Comparison of ENCODE assay signal across 11 cellular contexts in the genomic region with DNA sequence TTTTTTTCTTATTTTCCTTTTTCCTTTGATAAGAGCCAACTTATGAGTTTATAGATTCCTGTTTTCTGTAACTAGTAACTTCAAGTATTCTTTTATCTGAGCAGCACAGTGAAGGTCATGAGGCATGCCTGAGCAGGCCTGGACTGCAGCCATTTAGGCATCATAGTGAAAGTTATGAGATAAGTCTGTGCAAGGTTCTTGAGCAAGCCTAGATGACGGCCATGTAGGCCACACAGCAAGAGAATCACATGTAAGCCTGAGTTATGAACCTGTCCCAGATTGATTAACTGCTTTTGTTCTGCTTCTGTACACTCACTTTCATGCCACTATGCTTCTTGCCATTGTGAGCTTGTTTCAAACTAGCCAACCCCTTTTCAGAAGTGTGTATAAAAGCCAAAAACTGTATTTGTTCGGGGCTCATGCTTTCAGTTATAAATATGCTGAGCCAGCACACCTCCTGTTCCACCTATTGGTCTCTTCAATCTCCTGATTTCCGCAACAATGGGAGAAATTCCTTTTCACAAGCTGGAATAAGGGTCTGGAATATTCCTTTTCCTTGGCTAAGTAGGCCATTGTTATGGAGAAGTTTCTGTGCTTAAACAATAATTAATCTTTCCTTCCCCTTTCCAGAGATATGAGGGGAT.
DNase-seq lines count a peak whose midpoint lies in the region; ATAC-seq, FAIRE-seq and TF ChIP-seq lines count a peak whose summit lies in the region.
"Had no signal": no experiment of that assay in that cellular context is flagged by ENCODE, and none has a peak within 500 bp of the region (broad histone marks: within the 10 kb centered on the region; RNA-seq: fewer than 3 reads in every experiment).

No MANE protein-coding gene starts in this region.

- H3K4me3 Mint-ChIP-seq in stimulated activated naive CD8-positive, alpha-beta T cell treated with anti-CD3 and anti-CD28 coated beads, Interleukin-15, amount 100 ng/mL, for 72 hours, result no peak overlapping the region
- no peak overlapping the region for H3K4me3 Mint-ChIP-seq in activated T-cell treated with anti-CD3 and anti-CD28 coated beads, Interleukin-2, amount 50 U/mL, for 24 hours

- no peaks in the 10 kb centered on the region for H3K4me1 Mint-ChIP-seq in stimulated activated naive CD8-positive, alpha-beta T cell treated with anti-CD3 and anti-CD28 coated beads, Interleukin-15, amount 100 ng/mL, for 72 hours
- H3K4me1 Mint-ChIP-seq in activated T-cell treated with anti-CD3 and anti-CD28 coated beads, Interleukin-2, amount 50 U/mL, for 24 hours (ENCODE audit: low read depth), result no peaks in the 10 kb centered on the region
- H3K4me1 Mint-ChIP-seq: T-helper 17 cell had no signal

- H3K4me1 ChIP-seq in pancreas, result no peaks in the 10 kb centered on the region
- H3K4me1 ChIP-seq in Karpas-422 (ENCODE audit: low read length), result no peaks in the 10 kb centered on the region

- DNase-seq in cardiac fibroblast (ENCODE audit: low read depth in 2 of 2) (peak; percentile 29 to 37), pancreas (peak in 3 of 6 donors; percentile 19 to 38 (median 26)), Karpas-422 (no peak), NCI-H446 (lab: John Stamatoyannopoulos, UW) (no peak)
- no peak for DNase-seq in stimulated activated naive CD8-positive, alpha-beta T cell treated with anti-CD3 and anti-CD28 coated beads, Interleukin-15, amount 100 ng/mL, for 72 hours
- no peak for DNase-seq in activated T-cell treated with anti-CD3 and anti-CD28 coated beads, Interleukin-2, amount 50 U/mL, for 24 hours
- DNase-seq: activated effector memory CD4-positive, alpha-beta T cell treated with Interleukin-2 at 50 U/mL for 16 hours; NCI-H2029 treated with DMSO at 0.1 percent for 48 hours; T-helper 17 cell had no signal

- H3K4me3 ChIP-seq in cardiac fibroblast (replicated peaks in 1 of 2; ENCODE audit: low read depth in 2 of 2, low read length in 2 of 2) (no peak overlapping the region), pancreas (no peak overlapping the region), Karpas-422 (ENCODE audit: low read length) (no peak overlapping the region)

- no peak overlapping the region for H3K4me2 ChIP-seq in Karpas-422 (ENCODE audit: low read depth, low read length, poor library complexity, severe bottlenecking)

- peaks cover 0 to 13% of the 10 kb centered on the region in 2 donors for H3K9me3 Mint-ChIP-seq in stimulated activated naive CD8-positive, alpha-beta T cell treated with anti-CD3 and anti-CD28 coated beads, Interleukin-15, amount 100 ng/mL, for 72 hours
- peaks cover 12% of the 10 kb centered on the region for H3K9me3 Mint-ChIP-seq in activated T-cell treated with anti-CD3 and anti-CD28 coated beads, Interleukin-2, amount 50 U/mL, for 24 hours

- H3K27ac ChIP-seq in pancreas (no peak overlapping the region), Karpas-422 (ENCODE audit: low read length) (no peak overlapping the region)

- H4K20me1 ChIP-seq in Karpas-422 (ENCODE audit: insufficient read depth, low read depth, low read length), result no peaks in the 10 kb centered on the region

- H3K9ac ChIP-seq in Karpas-422 (ENCODE audit: low read length), result no peak overlapping the region

- H3K9me3 ChIP-seq in pancreas (no peaks in the 10 kb centered on the region), Karpas-422 (ENCODE audit: low read length) (peaks cover 14% of the 10 kb centered on the region)

- H3K36me3 Mint-ChIP-seq in activated T-cell treated with anti-CD3 and anti-CD28 coated beads, Interleukin-2, amount 50 U/mL, for 24 hours (ENCODE audit: low read depth), result no peaks in the 10 kb centered on the region

- H3K79me2 ChIP-seq in Karpas-422 (ENCODE audit: low read length), result no peaks in the 10 kb centered on the region

- H3K27ac Mint-ChIP-seq in stimulated activated naive CD8-positive, alpha-beta T cell treated with anti-CD3 and anti-CD28 coated beads, Interleukin-15, amount 100 ng/mL, for 72 hours, result no peak overlapping the region
- no peak overlapping the region for H3K27ac Mint-ChIP-seq in activated T-cell treated with anti-CD3 and anti-CD28 coated beads, Interleukin-2, amount 50 U/mL, for 24 hours
- H3K27ac Mint-ChIP-seq: T-helper 17 cell had no signal

- no peaks in the 10 kb centered on the region for H3K27me3 ChIP-seq in pancreas
- H3K27me3 ChIP-seq in Karpas-422 (ENCODE audit: low read length), result no peaks in the 10 kb centered on the region

- FAIRE-seq in pancreas (lab: Jason Lieb, UNC), result no peak

- peak; percentile 55 for ATAC-seq in GM19395 (IDR thresholded peaks at IDR 0.05; ENCODE audit: unreplicated experiment)
- ATAC-seq in HG03064 (IDR thresholded peaks at IDR 0.05; ENCODE audit: low read depth, unreplicated experiment), result peak; percentile 89
- ATAC-seq in pancreas, result peak in 3 of 4 donors; percentile 63 to 89 (median 66)
- ATAC-seq in stimulated activated naive CD8-positive, alpha-beta T cell treated with anti-CD3 and anti-CD28 coated beads, Interleukin-15, amount 100 ng/mL, for 72 hours, result no peak
- ATAC-seq: T-helper 17 cell had no signal

- H3K36me3 ChIP-seq in pancreas, result no peaks in the 10 kb centered on the region
- H3K36me3 ChIP-seq in Karpas-422 (ENCODE audit: insufficient read depth, low read length), result no peaks in the 10 kb centered on the region

- intact Hi-C loops in pancreas (cut with DNase I), result no loop called here

- 56 to 59% methylated on average over 3 of the region's 3 CpGs for WGBS in pancreas, 2 donors

- H2AFZ ChIP-seq in Karpas-422 (ENCODE audit: low read length), result no peak overlapping the region

- no peaks in the 10 kb centered on the region for H3K9me2 ChIP-seq in Karpas-422 (replicated peaks; ENCODE audit: insufficient read depth, low read length)

- H3K27me3 Mint-ChIP-seq in stimulated activated naive CD8-positive, alpha-beta T cell treated with anti-CD3 and anti-CD28 coated beads, Interleukin-15, amount 100 ng/mL, for 72 hours, result no peaks in the 10 kb centered on the region
- H3K27me3 Mint-ChIP-seq in activated T-cell treated with anti-CD3 and anti-CD28 coated beads, Interleukin-2, amount 50 U/mL, for 24 hours, result no peaks in the 10 kb centered on the region
- H3K27me3 Mint-ChIP-seq: T-helper 17 cell had no signal

- TF ChIP-seq CTCF in cardiac fibroblast (IDR thresholded peaks at IDR 0.05; ENCODE audit: low read depth, low read length) (no peak), pancreas (IDR thresholded peaks at IDR 0.05) (no peak)

Comparison
In these comparisons a context has a peak if more than half of its experiments do, and no peak if none do; other contexts are left out.
1. DNase-seq: peak in cardiac fibroblast (2 of 2); none in stimulated activated naive CD8-positive, alpha-beta T cell treated with anti-CD3 and anti-CD28 coated beads, Interleukin-15, amount 100 ng/mL, for 72 hours (0 of 2), Karpas-422 (single experiment), activated T-cell treated with anti-CD3 and anti-CD28 coated beads, Interleukin-2, amount 50 U/mL, for 24 hours (single experiment) and NCI-H446 (0 of 2).